ENCODE assay signal across 18 cellular contexts in the genomic region with DNA sequence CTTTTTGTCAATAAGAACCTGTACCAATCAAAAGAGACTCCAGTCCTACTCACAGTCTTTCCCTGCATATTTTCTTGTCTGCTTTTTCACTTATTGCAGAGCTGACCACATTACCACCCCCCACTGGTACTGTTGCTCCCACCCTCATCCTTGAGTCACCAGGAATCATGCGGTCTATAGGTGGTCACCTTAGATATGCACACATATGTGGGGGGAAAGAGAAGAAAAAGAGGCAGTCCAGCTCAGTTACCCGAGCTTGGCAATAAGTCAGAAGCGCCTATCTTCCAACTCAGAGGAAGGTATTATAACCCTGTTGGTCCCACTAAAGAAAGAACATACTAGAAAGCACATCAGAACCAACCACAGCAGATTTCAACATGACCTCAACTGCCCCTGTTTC.
DNase-seq lines count a peak whose midpoint lies in the region; FAIRE-seq lines count a peak whose summit lies in the region.
"Had no signal": no experiment of that assay in that cellular context is flagged by ENCODE, and none has a peak within 500 bp of the region (broad histone marks: within the 10 kb centered on the region; RNA-seq: fewer than 3 reads in every experiment).

No MANE protein-coding gene starts in this region.

- no peak overlapping the region for H3K4me3 ChIP-seq in mesendoderm (ENCODE audit: low read length)
- H3K4me3 ChIP-seq: K562 had no signal

- H3K56ac ChIP-seq in mesendoderm (ENCODE audit: low read length), result peak overlapping the region; percentile 37

- no peak overlapping the region for H3K4ac ChIP-seq in mesendoderm (ENCODE audit: low read depth, low read length)

- peak; percentile 97 for FAIRE-seq in RCC 7860 (lab: Jason Lieb, UNC)
- FAIRE-seq: K562 had no signal

- peaks cover 7% of the 10 kb centered on the region for H3K4me1 ChIP-seq in mesendoderm (ENCODE audit: control insufficient read depth, low read depth, low read length)

- peaks cover 12% of the 10 kb centered on the region for H3K79me1 ChIP-seq in mesendoderm (ENCODE audit: low read length)

- no CpG with 5 or more reads among the region's 3 CpGs for WGBS in mesendoderm (ENCODE audit: extremely low coverage, insufficient coverage, low lambda C conversion rate)

- H3K4me2 ChIP-seq in mesendoderm (ENCODE audit: low read length), result no peak overlapping the region

- H4K8ac ChIP-seq in mesendoderm (ENCODE audit: low read depth, low read length), result no peak overlapping the region

- no peak overlapping the region for H2BK120ac ChIP-seq in mesendoderm (ENCODE audit: low read depth, low read length)

- no peak overlapping the region for H2AK5ac ChIP-seq in mesendoderm (ENCODE audit: low read length)

- DNase-seq in ELR (ENCODE audit: low read depth) (peak; percentile 84), RCC 7860 (ENCODE audit: low spot score) (peak; percentile 94), astrocyte of the hippocampus (ENCODE audit: low read depth, low spot score) (peak; percentile 71), mesendoderm (no peak), NCI-H187 (lab: John Stamatoyannopoulos, UW) (no peak), HuH-7.5 (ENCODE audit: low spot score) (no peak), DMS53 treated with DMSO at 0.1 percent for 48 hours (lab: John Stamatoyannopoulos, UW; ENCODE audit: unreplicated experiment) (no peak)
- no peak for DNase-seq in activated effector memory CD4-positive, alpha-beta T cell treated with Interleukin-2 at 50 U/mL for 16 hours
- DNase-seq: ACHN, AML-193, COR-L47, MV-4-11, NCI-H1417, NCI-H2081, NCI-H510A treated with DMSO at 0.1 percent for 48 hours, SHP77 had no signal

- no peak overlapping the region for H3K9ac ChIP-seq in mesendoderm (ENCODE audit: low read length)

- no peaks in the 10 kb centered on the region for H3K27me3 ChIP-seq in mesendoderm (ENCODE audit: insufficient read depth, low read length, poor library complexity)

- no peak overlapping the region for H3K27ac ChIP-seq in mesendoderm (ENCODE audit: low read depth, low read length)
- H3K27ac ChIP-seq: HL-60 had no signal

- H2BK15ac ChIP-seq in mesendoderm (replicated peaks; ENCODE audit: low read depth), result no peak overlapping the region

- no peak overlapping the region for H3K23ac ChIP-seq in mesendoderm (ENCODE audit: low read length)

- H4K5ac ChIP-seq in mesendoderm (ENCODE audit: low read length), result no peak overlapping the region

- peaks cover 3% of the 10 kb centered on the region for H3K79me2 ChIP-seq in mesendoderm (ENCODE audit: control insufficient read depth, insufficient read depth, low read length)

- no peak overlapping the region for H2BK5ac ChIP-seq in mesendoderm (ENCODE audit: low read length)

- H3K18ac ChIP-seq in mesendoderm (ENCODE audit: low read length), result no peak overlapping the region

- no peaks in the 10 kb centered on the region for H3K36me3 ChIP-seq in mesendoderm (ENCODE audit: control insufficient read depth, insufficient read depth, low read length)

Comparison
In these comparisons a context has a peak if more than half of its experiments do, and no peak if none do; other contexts are left out.
1. DNase-seq: peak in ELR (single experiment), RCC 7860 (single experiment) and astrocyte of the hippocampus (single experiment); none in mesendoderm (single experiment), activated effector memory CD4-positive, alpha-beta T cell treated with Interleukin-2 at 50 U/mL for 16 hours (single experiment), NCI-H187 (0 of 2), HuH-7.5 (single experiment) and DMS53 treated with DMSO at 0.1 percent for 48 hours (single experiment).